Comparison of ENCODE assay signal across 8 cellular contexts in genomic region chr3:46848271-46849097, GRCh38. TPM values are rescaled to one million over a fixed set of nuclear protein-coding genes. Genes with fewer than 3 reads are reported as not detected.
DNase-seq lines count a peak whose midpoint lies in the region; ATAC-seq and TF ChIP-seq lines count a peak whose summit lies in the region.

No MANE protein-coding gene starts in this region.

- no peaks in the 10 kb centered on the region; the same call in 1 of the 2 replicates for H3F3A ChIP-seq in GM23248 (ENCODE audit: insufficient read depth)

- peak; percentile 54 for DNase-seq in GM23248
- DNase-seq in activated CD4-positive, alpha-beta memory T cell treated with anti-CD3 and anti-CD28 coated beads for 36 hours: peak; percentile 59
- DNase-seq in right atrium auricular region (ENCODE audit: low spot score): peak; percentile 79
- DNase-seq in stomach: peak; percentile 24
- DNase-seq in hypothalamus (lab: John Stamatoyannopoulos, UW): no peak
- no peak for DNase-seq in NK-92 (lab: John Stamatoyannopoulos, UW; ENCODE audit: unreplicated experiment)

- H3K36me3 ChIP-seq in GM23248 (ENCODE audit: low read depth): no peaks in the 10 kb centered on the region
- H3K36me3 ChIP-seq in right atrium auricular region: no peaks in the 10 kb centered on the region
- no peaks in the 10 kb centered on the region for H3K36me3 ChIP-seq in stomach

- no peaks in the 10 kb centered on the region for H4K20me1 ChIP-seq in GM23248 (ENCODE audit: insufficient read depth)

- TF ChIP-seq CTCF in 22Rv1 (IDR thresholded peaks at IDR 0.05): peak; percentile 45
- peak in 1 of 2 donors; percentile 39 for TF ChIP-seq CTCF in right atrium auricular region (IDR thresholded peaks at IDR 0.05)
- TF ChIP-seq CTCF in stomach (IDR thresholded peaks at IDR 0.05): no peak

- H3K4me1 ChIP-seq in GM23248 (ENCODE audit: insufficient read depth) (no peaks in the 10 kb centered on the region; the same call in 1 of the 2 replicates), right atrium auricular region (peaks cover 0 to 39% of the 10 kb centered on the region in 2 donors), stomach (peaks cover 18 to 25% (median 22%) of the 10 kb centered on the region in 4 donors)

- H3K4me3 ChIP-seq in GM23248 (no peak overlapping the region), right atrium auricular region (no peak overlapping the region), stomach (no peak overlapping the region)

- no peak for TF ChIP-seq EP300 in stomach (IDR thresholded peaks at IDR 0.05)

- H3K9ac ChIP-seq in GM23248: no peak overlapping the region

- H3K9me3 ChIP-seq in GM23248 (ENCODE audit: low read depth): no peaks in the 10 kb centered on the region
- H3K9me3 ChIP-seq in right atrium auricular region: no peaks in the 10 kb centered on the region
- no peaks in the 10 kb centered on the region for H3K9me3 ChIP-seq in stomach

- H3K27me3 Mint-ChIP-seq in activated CD4-positive, alpha-beta memory T cell treated with anti-CD3 and anti-CD28 coated beads for 36 hours: no peaks in the 10 kb centered on the region

- CTCF ChIA-PET in activated CD4-positive, alpha-beta memory T cell treated with anti-CD3 and anti-CD28 coated beads for 36 hours (lab: Charles Lee): interaction anchor here (1.0 to 4.1 kb wide), 3 partner anchors 14 to 46 kb away, joined by 3 to 17 read pairs (median 5); partner anchors contain the start of gene MYL3

- H3K9me3 Mint-ChIP-seq in activated CD4-positive, alpha-beta memory T cell treated with anti-CD3 and anti-CD28 coated beads for 36 hours: no peaks in the 10 kb centered on the region

- H3K27ac ChIP-seq in 22Rv1 (no peak overlapping the region), GM23248 (no peak overlapping the region), right atrium auricular region (peak overlapping the region in 1 of 2 donors; percentile 0), stomach (no peak overlapping the region)

- peaks cover 5% of the 10 kb centered on the region for H3K4me1 Mint-ChIP-seq in activated CD4-positive, alpha-beta memory T cell treated with anti-CD3 and anti-CD28 coated beads for 36 hours (ENCODE audit: low read depth)

- no peak overlapping the region for H3K4me3 Mint-ChIP-seq in activated CD4-positive, alpha-beta memory T cell treated with anti-CD3 and anti-CD28 coated beads for 36 hours

- no peak overlapping the region for H3K27ac Mint-ChIP-seq in activated CD4-positive, alpha-beta memory T cell treated with anti-CD3 and anti-CD28 coated beads for 36 hours

- POLR2A ChIA-PET in activated CD4-positive, alpha-beta memory T cell treated with anti-CD3 and anti-CD28 coated beads for 36 hours (lab: Charles Lee): no interaction called here

- H3K9me2 ChIP-seq in GM23248 (ENCODE audit: insufficient read depth): no peaks in the 10 kb centered on the region

- WGBS in GM23248 (ENCODE audit: low coverage in 1 of 2, low lambda C conversion rate in 2 of 2, missing lambda C conversion rate in 2 of 2), 2 experiments: 66 to 68% methylated on average over 14 of the region's 14 CpGs
- WGBS in stomach, 5 donors: 64 to 78% (median 72%) methylated on average over 14 of the region's 14 CpGs

- no peak for TF ChIP-seq POLR2A in stomach (IDR thresholded peaks at IDR 0.05)

- H3K4me2 ChIP-seq in GM23248 (ENCODE audit: unreplicated experiment): no peak overlapping the region

- no peaks in the 10 kb centered on the region for H3K27me3 ChIP-seq in GM23248 (replicated peaks; ENCODE audit: insufficient read depth)
- no peaks in the 10 kb centered on the region for H3K27me3 ChIP-seq in right atrium auricular region
- no peaks in the 10 kb centered on the region for H3K27me3 ChIP-seq in stomach

- ATAC-seq in HG02885 (IDR thresholded peaks at IDR 0.05; ENCODE audit: poor library complexity, unreplicated experiment): no peak

- intact Hi-C loops in activated CD4-positive, alpha-beta memory T cell treated with anti-CD3 and anti-CD28 coated beads for 36 hours (cut with micrococcal nuclease): loop anchor here (5.0 kb wide), 1 partner anchor 59 kb away; no protein-coding TSS in a partner anchor
- intact Hi-C loops in stomach (cut with DNase I; ENCODE audit: low total_unique reads): no loop called here

- H2AFZ ChIP-seq in GM23248: no peak overlapping the region

- no peaks in the 10 kb centered on the region for H3K79me2 ChIP-seq in GM23248 (ENCODE audit: insufficient read depth)

- in situ Hi-C loops in GM23248 (cut with MboI): no loop called here

- no peaks in the 10 kb centered on the region for H3K36me3 Mint-ChIP-seq in activated CD4-positive, alpha-beta memory T cell treated with anti-CD3 and anti-CD28 coated beads for 36 hours

RNA-seq across cellular contexts. Expression of gene MYL3, which starts 14.8 kb away (rescaled TPM):
- total RNA-seq in GM23248 (2014; rRNA removed; shearing (Covaris generic)): not detected in 2 replicates
- polyA plus RNA-seq in GM23248 (2016; fragmentation: Nextera tagmentation; extraction: Ambion mirVana): 0.68 TPM in 1 of 2 replicates, not detected in the other
- total RNA-seq in activated CD4-positive, alpha-beta memory T cell treated with anti-CD3 and anti-CD28 coated beads for 36 hours: not detected
- total RNA-seq in right atrium auricular region: 100 to 1,000 TPM; 208 to 223 TPM
- 1 to 10 TPM in 1 of 5 donors, not detected in 4; 3.1 TPM for total RNA-seq in stomach
- polyA plus RNA-seq in stomach: 10 to 100 TPM in 1 of 3 donors, 1 to 10 TPM in 2; 1.5 to 11.5 (median 6.8) TPM

RNA-seq across cellular contexts. Expression of gene PTH1R, which starts 29.0 kb away (rescaled TPM):
- total RNA-seq in GM23248 (2014; rRNA removed; shearing (Covaris generic)): 1.3 TPM in 1 of 2 replicates, not detected in the other
- polyA plus RNA-seq in GM23248 (2016; fragmentation: Nextera tagmentation; extraction: Ambion mirVana) (0.37 and 0.60 TPM in 2 replicates), stomach (10 to 100 TPM in 2 of 3 donors, 1 to 10 TPM in 1; 8.4 to 22.4 (median 20.9) TPM)
- not detected for total RNA-seq in activated CD4-positive, alpha-beta memory T cell treated with anti-CD3 and anti-CD28 coated beads for 36 hours
- total RNA-seq in right atrium auricular region (10 to 100 TPM in 1 of 2 donors, 1 to 10 TPM in 1; 7.2 to 10.1 TPM), stomach (1 to 10 TPM; 2.6 to 4.0 (median 3.5) TPM)

Comparison
In these comparisons a context has a peak if more than half of its experiments do, and no peak if none do; other contexts are left out.
1. DNase-seq: peak in GM23248 (single experiment), activated CD4-positive, alpha-beta memory T cell treated with anti-CD3 and anti-CD28 coated beads for 36 hours (single experiment), right atrium auricular region (single experiment) and stomach (single experiment); none in hypothalamus (0 of 51) and NK-92 (single experiment).
2. RNA of gene MYL3, which starts 14.8 kb away (total RNA-seq): 208 to 223 TPM in right atrium auricular region; not detected in GM23248, not detected in activated CD4-positive, alpha-beta memory T cell treated with anti-CD3 and anti-CD28 coated beads for 36 hours and 3.1 TPM in stomach; every median in the first group is over 10 times any median in the second.